19 cellular contexts compared by ENCODE assay signal in genomic region chr9:69961834-69962233, GRCh38.
DNase-seq lines count a peak whose midpoint lies in the region; ATAC-seq, FAIRE-seq and TF ChIP-seq lines count a peak whose summit lies in the region.
"Had no signal": no experiment of that assay in that cellular context is flagged by ENCODE, and none has a peak within 500 bp of the region (broad histone marks: within the 10 kb centered on the region; RNA-seq: fewer than 3 reads in every experiment).

No MANE protein-coding gene starts in this region.

- no peak overlapping the region for H3K9ac ChIP-seq in keratinocyte (ENCODE audit: control insufficient read depth, extremely low read depth, insufficient read depth, low read length)

- H3K4me3 ChIP-seq in HAP-1 (no peak overlapping the region), keratinocyte (ENCODE audit: control insufficient read depth in 2 of 3, extremely low read depth in 1 of 3, insufficient read depth in 2 of 3, low read depth in 1 of 3, low read length in 3 of 3) (no peak overlapping the region)
- H3K4me3 ChIP-seq: Peyer's patch, SJSA1 had no signal

- H3K79me2 ChIP-seq in keratinocyte (ENCODE audit: control insufficient read depth, insufficient read depth, low read length), result no peaks in the 10 kb centered on the region

- TF ChIP-seq CTCF in keratinocyte (optimal IDR thresholded peaks at IDR 0.05 in 1 of 3, IDR thresholded peaks at IDR 0.05 in 1 of 3, conservative IDR thresholded peaks at IDR 0.05 in 1 of 3; ENCODE audit: extremely low read depth in 1 of 3, insufficient read depth in 2 of 3, low read length in 3 of 3), result no peak

- peak; percentile 95 for FAIRE-seq in keratinocyte (lab: Jason Lieb, UNC)

- H3K9me3 ChIP-seq in HAP-1 (no peaks in the 10 kb centered on the region), keratinocyte (ENCODE audit: control insufficient read depth, low read depth, low read length) (no peaks in the 10 kb centered on the region)
- H3K9me3 ChIP-seq: Peyer's patch, SJSA1 had no signal

- H3K27ac ChIP-seq in keratinocyte (ENCODE audit: control insufficient read depth, insufficient read depth, low read length), result no peak overlapping the region
- H3K27ac ChIP-seq: Peyer's patch, SJSA1 had no signal

- H3K27me3 ChIP-seq in HAP-1 (ENCODE audit: low read depth) (no peaks in the 10 kb centered on the region), keratinocyte (ENCODE audit: control insufficient read depth, extremely low read depth, insufficient read depth, low read length) (no peaks in the 10 kb centered on the region)
- H3K27me3 ChIP-seq: Peyer's patch, SJSA1 had no signal

- no peaks in the 10 kb centered on the region for H3K9me1 ChIP-seq in keratinocyte (ENCODE audit: control insufficient read depth, extremely low read depth, insufficient read depth, low read length)

- H3K4me2 ChIP-seq in keratinocyte (ENCODE audit: control insufficient read depth, extremely low read depth, insufficient read depth, low read depth, low read length), result peak overlapping the region; percentile 26

- H3K4me1 ChIP-seq in HAP-1 (peaks cover 38% of the 10 kb centered on the region), keratinocyte (ENCODE audit: control insufficient read depth, extremely low read depth, insufficient read depth, low read length) (peaks cover 14% of the 10 kb centered on the region)
- H3K4me1 ChIP-seq: Peyer's patch had no signal

- H2AFZ ChIP-seq in keratinocyte (ENCODE audit: control insufficient read depth, low read length), result no peak overlapping the region

- DNase-seq in COLO829 (ENCODE audit: low spot score), result peak; percentile 41
- peak; percentile 17 to 42 for DNase-seq in HAP-1 (ENCODE audit: low spot score in 2 of 2)
- peak; percentile 65 for DNase-seq in SK-N-DZ (ENCODE audit: low spot score)
- DNase-seq in keratinocyte (ENCODE audit: low read depth, low spot score), result no peak
- no peak for DNase-seq in NCI-H1048 (lab: John Stamatoyannopoulos, UW)
- DNase-seq in activated CD8-positive, alpha-beta memory T cell treated with anti-CD3 and anti-CD28 coated beads for 24 hours, result no peak
- DNase-seq: CD4-positive, alpha-beta T cell; KG1; MM.1S; NCI-H1105 treated with DMSO at 0.1 percent for 48 hours; NCI-H187; NCI-H2171; NCI-H446 treated with DMSO at 0.1 percent for 48 hours; NCI-H748 treated with DMSO at 0.1 percent for 48 hours; Peyer's patch; T-cell had no signal

- H3K36me3 ChIP-seq in HAP-1 (replicated peaks) (no peaks in the 10 kb centered on the region), keratinocyte (ENCODE audit: control insufficient read depth in 2 of 2, extremely low read depth in 1 of 2, insufficient read depth in 2 of 2, low read length in 2 of 2) (no peaks in the 10 kb centered on the region)
- H3K36me3 ChIP-seq: Peyer's patch, SJSA1 had no signal

- in situ Hi-C loops in HAP-1 (cut with MboI; ENCODE audit: low sequenced_read_pairs), result loop anchor here (10.0 to 25.0 kb wide), 2 partner anchors 273 to 625 kb away; no protein-coding TSS in a partner anchor

- H4K20me1 ChIP-seq in keratinocyte (ENCODE audit: control insufficient read depth, extremely low read depth, insufficient read depth, low read length), result no peaks in the 10 kb centered on the region

- dilution Hi-C loops in keratinocyte (cut with MboI; ENCODE audit: extremely low pct_ligation_motif_present, low sequenced_read_pairs), result loop anchor here (25.0 kb wide), 1 partner anchor 150 kb away; no protein-coding TSS in a partner anchor

- ATAC-seq in GM19328 (IDR thresholded peaks at IDR 0.05; ENCODE audit: unreplicated experiment) (no peak), HG03280 (IDR thresholded peaks at IDR 0.05; ENCODE audit: unreplicated experiment) (no peak)
- ATAC-seq: T-cell had no signal

Comparison
In these comparisons a context has a peak if more than half of its experiments do, and no peak if none do; other contexts are left out.
1. DNase-seq: peak in COLO829 (single experiment), HAP-1 (2 of 2) and SK-N-DZ (single experiment); none in keratinocyte (single experiment), NCI-H1048 (single experiment) and activated CD8-positive, alpha-beta memory T cell treated with anti-CD3 and anti-CD28 coated beads for 24 hours (single experiment).